Comparison of ENCODE assay signal across 15 cellular contexts in genomic region chr3:10187295-10187876, GRCh38. TPM values are rescaled to one million over a fixed set of nuclear protein-coding genes. Genes with fewer than 3 reads are reported as not detected.
A peak's percentile ranks its signal among the peaks of the same experiment; 100 is the strongest.
DNase-seq lines count a peak whose midpoint lies in the region; ATAC-seq, FAIRE-seq and TF ChIP-seq lines count a peak whose summit lies in the region.
"Had no signal": no experiment of that assay in that cellular context is flagged by ENCODE, and none has a peak within 500 bp of the region (broad histone marks: within the 10 kb centered on the region; RNA-seq: fewer than 3 reads in every experiment).

No MANE protein-coding gene starts in this region.

- H3K4me3 Mint-ChIP-seq in Calu3 (ENCODE audit: low read depth, unreplicated experiment), result no peak overlapping the region
- H3K4me3 Mint-ChIP-seq in effector memory CD8-positive, alpha-beta T cell, result peak overlapping the region; percentile 40 to 45
- H3K4me3 Mint-ChIP-seq: brain; endodermal cell; HFFc6; stimulated activated memory B cell treated with anti-CD40 and anti-IgM and Interleukin-4, amounts not matched to agents 10 μg/mL and 1 μg/mL and 100 μg/mL, for 72 hours had no signal

- no peaks in the 10 kb centered on the region for H3K9me3 Mint-ChIP-seq in Calu3 (ENCODE audit: low read depth, unreplicated experiment)
- H3K9me3 Mint-ChIP-seq in effector memory CD8-positive, alpha-beta T cell, result no peaks in the 10 kb centered on the region
- H3K9me3 Mint-ChIP-seq: endodermal cell; HFFc6; stimulated activated memory B cell treated with anti-CD40 and anti-IgM and Interleukin-4, amounts not matched to agents 10 μg/mL and 1 μg/mL and 100 μg/mL, for 72 hours had no signal

- no peak for FAIRE-seq in H54 (lab: Jason Lieb, UNC)
- FAIRE-seq: islet of Langerhans had no signal

- TF ChIP-seq POLR2A in H54 (IDR thresholded peaks at IDR 0.05; ENCODE audit: low read depth, low read length), result no peak

- H3K27me3 Mint-ChIP-seq in Calu3 (ENCODE audit: unreplicated experiment), result no peaks in the 10 kb centered on the region
- no peaks in the 10 kb centered on the region for H3K27me3 Mint-ChIP-seq in effector memory CD8-positive, alpha-beta T cell
- H3K27me3 Mint-ChIP-seq: brain; stimulated activated memory B cell treated with anti-CD40 and anti-IgM and Interleukin-4, amounts not matched to agents 10 μg/mL and 1 μg/mL and 100 μg/mL, for 72 hours had no signal

- no peak for ATAC-seq in effector memory CD8-positive, alpha-beta T cell (replicated peaks)
- no peak for ATAC-seq in HG03342 (IDR thresholded peaks at IDR 0.05; ENCODE audit: unreplicated experiment)
- ATAC-seq: gastroesophageal sphincter; stimulated activated memory B cell treated with anti-CD40 and anti-IgM and Interleukin-4, amounts not matched to agents 10 μg/mL and 1 μg/mL and 100 μg/mL, for 72 hours had no signal

- CTCF ChIA-PET in Calu3 (lab: Charles Lee), result interaction anchor here (0.7 kb wide), 1 partner anchor 38 kb away, joined by 8 read pairs; no protein-coding TSS in a partner anchor
- CTCF ChIA-PET in RWPE1 (lab: Yijun Ruan, JAX), result interaction anchor here (0.8 kb wide), 1 partner anchor 121 kb away, joined by 3 read pairs; no protein-coding TSS in a partner anchor

- DNase-seq in Calu3 (no peak), RWPE1 (ENCODE audit: low spot score) (no peak), pons (ENCODE audit: low spot score) (peak; percentile 84), NCI-H128 (lab: John Stamatoyannopoulos, UW; ENCODE audit: unreplicated experiment) (no peak), H54 (ENCODE audit: insufficient read length, low spot score) (no peak)
- DNase-seq in effector memory CD8-positive, alpha-beta T cell, result no peak
- DNase-seq: endodermal cell; HFFc6; stimulated activated CD4-positive, alpha-beta T cell treated with anti-CD3 and anti-CD28 coated beads, Interleukin-4, amount 100 ng/mL, for 24 hours had no signal

- H3K27ac ChIP-seq in RWPE1, result peak overlapping the region; percentile 98
- H3K27ac ChIP-seq: gastroesophageal sphincter, right atrium auricular region had no signal

- H3K4me1 Mint-ChIP-seq in Calu3 (ENCODE audit: low read depth, unreplicated experiment), result peaks cover 52% of the 10 kb centered on the region
- peaks cover 45 to 58% of the 10 kb centered on the region in 2 donors for H3K4me1 Mint-ChIP-seq in effector memory CD8-positive, alpha-beta T cell (ENCODE audit: low read depth in 2 of 2)

- H3K36me3 Mint-ChIP-seq in Calu3 (ENCODE audit: insufficient read depth, unreplicated experiment), result peaks cover 76% of the 10 kb centered on the region
- H3K36me3 Mint-ChIP-seq in effector memory CD8-positive, alpha-beta T cell (ENCODE audit: insufficient read depth), result peaks cover 6% of the 10 kb centered on the region
- H3K36me3 Mint-ChIP-seq: brain had no signal

- H3K27ac Mint-ChIP-seq in Calu3 (ENCODE audit: unreplicated experiment), result peak overlapping the region; percentile 22
- peak overlapping the region in 1 of 2 donors; percentile 98 for H3K27ac Mint-ChIP-seq in effector memory CD8-positive, alpha-beta T cell
- H3K27ac Mint-ChIP-seq: brain; endodermal cell; HFFc6; stimulated activated memory B cell treated with anti-CD40 and anti-IgM and Interleukin-4, amounts not matched to agents 10 μg/mL and 1 μg/mL and 100 μg/mL, for 72 hours had no signal

- no TSS peak for BruUV-seq in Calu3 (replicated peaks; lab: Mats Ljungman, UMichigan)

- intact Hi-C loops in Calu3 (cut with micrococcal nuclease; ENCODE audit: unreplicated experiment), result loop anchor here (5.0 kb wide), 1 partner anchor 35 kb away; no protein-coding TSS in a partner anchor

- TF ChIP-seq CTCF in Calu3 (IDR thresholded peaks at IDR 0.05; ENCODE audit: unreplicated experiment), result no peak
- TF ChIP-seq CTCF in RWPE1 (conservative IDR thresholded peaks at IDR 0.05; ENCODE audit: low read depth), result no peak

- POLR2A ChIA-PET in RWPE1 (lab: Yijun Ruan, JAX; ENCODE audit: low non-redundant PET), result no interaction called here

RNA-seq across cellular contexts. Expression of gene IRAK2, which starts 22.7 kb away (rescaled TPM):
- 25.5 and 31.6 TPM in 2 replicates for total RNA-seq in Calu3 (2022)

RNA-seq across cellular contexts. Expression of gene VHL, which starts 45.8 kb away (rescaled TPM):
- 49.0 and 50.4 TPM in 2 replicates for total RNA-seq in Calu3 (2022)
